ENCODE assay signal across 1 cellular context in genomic region chr5:612498-613424, GRCh38.
TF ChIP-seq lines count a peak whose summit lies in the region.

No MANE protein-coding gene starts in this region.

TF ChIP-seq in HepG2, 621 proteins besides CTCF, POLR2A, EP300 and RAD21 (continued from another document and continues in another):
- TF ChIP-seq ZNF296 (CRISPR knock-in tag; conservative IDR thresholded peaks at IDR 0.05) (0 out of 2 replicates have a peak, but pooled peaks have one; percentile 5), ZBTB2 (CRISPR knock-in tag; IDR thresholded peaks at IDR 0.05; ENCODE audit: low read depth) (no peak), RBAK (CRISPR knock-in tag; IDR thresholded peaks at IDR 0.05) (no peak), CBX2 (IDR thresholded peaks at IDR 0.05; ENCODE audit: low read depth, low read length) (no peak), CBX2 (CRISPR knock-in tag; IDR thresholded peaks at IDR 0.05; ENCODE audit: low read depth) (no peak), MXI1 (IDR thresholded peaks at IDR 0.05; ENCODE audit: borderline replicate concordance, low read depth, low read length) (0 out of 3 replicates have a peak, but pooled peaks have one; percentile 9), ZFP62 (CRISPR knock-in tag; IDR thresholded peaks at IDR 0.05) (no peak), ZNF280D (CRISPR knock-in tag; IDR thresholded peaks at IDR 0.05) (peak; percentile 90; the same call in 1 of the 2 replicates), ZNF777 (CRISPR knock-in tag; IDR thresholded peaks at IDR 0.05) (peak; percentile 36), ZNF225 (CRISPR knock-in tag; IDR thresholded peaks at IDR 0.05) (no peak), GATAD1 (CRISPR knock-in tag; IDR thresholded peaks at IDR 0.05) (no peak), ETV5 (CRISPR knock-in tag; IDR thresholded peaks at IDR 0.05; ENCODE audit: borderline replicate concordance) (0 out of 2 replicates have a peak, but pooled peaks have one; percentile 4), ZNF775 (CRISPR knock-in tag; IDR thresholded peaks at IDR 0.05; ENCODE audit: borderline replicate concordance) (no peak), ZNF784 (CRISPR knock-in tag; IDR thresholded peaks at IDR 0.05; ENCODE audit: borderline replicate concordance) (no peak), ZFX (CRISPR knock-in tag; IDR thresholded peaks at IDR 0.05; ENCODE audit: low read depth) (peak; percentile 29), TBP (CRISPR knock-in tag; IDR thresholded peaks at IDR 0.05) (no peak), PATZ1 (CRISPR knock-in tag; IDR thresholded peaks at IDR 0.05) (no peak), HES4 (CRISPR knock-in tag; IDR thresholded peaks at IDR 0.05; ENCODE audit: borderline replicate concordance) (0 out of 2 replicates have a peak, but pooled peaks have one; percentile 30), PHF8 (CRISPR knock-in tag; IDR thresholded peaks at IDR 0.05) (peak; percentile 12; the same call in 1 of the 2 replicates), MBNL3 (CRISPR knock-in tag; conservative IDR thresholded peaks at IDR 0.05) (no peak)
- TF ChIP-seq, protein P1, sequence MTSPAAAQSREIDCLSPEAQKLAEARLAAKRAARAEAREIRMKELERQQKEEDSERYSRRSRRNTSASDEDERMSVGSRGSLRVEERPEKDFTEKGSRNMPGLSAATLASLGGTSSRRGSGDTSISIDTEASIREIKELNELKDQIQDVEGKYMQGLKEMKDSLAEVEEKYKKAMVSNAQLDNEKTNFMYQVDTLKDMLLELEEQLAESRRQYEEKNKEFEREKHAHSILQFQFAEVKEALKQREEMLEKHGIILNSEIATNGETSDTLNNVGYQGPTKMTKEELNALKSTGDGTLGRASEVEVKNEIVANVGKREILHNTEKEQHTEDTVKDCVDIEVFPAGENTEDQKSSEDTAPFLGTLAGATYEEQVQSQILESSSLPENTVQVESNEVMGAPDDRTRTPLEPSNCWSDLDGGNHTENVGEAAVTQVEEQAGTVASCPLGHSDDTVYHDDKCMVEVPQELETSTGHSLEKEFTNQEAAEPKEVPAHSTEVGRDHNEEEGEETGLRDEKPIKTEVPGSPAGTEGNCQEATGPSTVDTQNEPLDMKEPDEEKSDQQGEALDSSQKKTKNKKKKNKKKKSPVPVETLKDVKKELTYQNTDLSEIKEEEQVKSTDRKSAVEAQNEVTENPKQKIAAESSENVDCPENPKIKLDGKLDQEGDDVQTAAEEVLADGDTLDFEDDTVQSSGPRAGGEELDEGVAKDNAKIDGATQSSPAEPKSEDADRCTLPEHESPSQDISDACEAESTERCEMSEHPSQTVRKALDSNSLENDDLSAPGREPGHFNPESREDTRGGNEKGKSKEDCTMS (CRISPR knock-in tag; conservative IDR thresholded peaks at IDR 0.05) = no peak
- TF ChIP-seq, protein P2, sequence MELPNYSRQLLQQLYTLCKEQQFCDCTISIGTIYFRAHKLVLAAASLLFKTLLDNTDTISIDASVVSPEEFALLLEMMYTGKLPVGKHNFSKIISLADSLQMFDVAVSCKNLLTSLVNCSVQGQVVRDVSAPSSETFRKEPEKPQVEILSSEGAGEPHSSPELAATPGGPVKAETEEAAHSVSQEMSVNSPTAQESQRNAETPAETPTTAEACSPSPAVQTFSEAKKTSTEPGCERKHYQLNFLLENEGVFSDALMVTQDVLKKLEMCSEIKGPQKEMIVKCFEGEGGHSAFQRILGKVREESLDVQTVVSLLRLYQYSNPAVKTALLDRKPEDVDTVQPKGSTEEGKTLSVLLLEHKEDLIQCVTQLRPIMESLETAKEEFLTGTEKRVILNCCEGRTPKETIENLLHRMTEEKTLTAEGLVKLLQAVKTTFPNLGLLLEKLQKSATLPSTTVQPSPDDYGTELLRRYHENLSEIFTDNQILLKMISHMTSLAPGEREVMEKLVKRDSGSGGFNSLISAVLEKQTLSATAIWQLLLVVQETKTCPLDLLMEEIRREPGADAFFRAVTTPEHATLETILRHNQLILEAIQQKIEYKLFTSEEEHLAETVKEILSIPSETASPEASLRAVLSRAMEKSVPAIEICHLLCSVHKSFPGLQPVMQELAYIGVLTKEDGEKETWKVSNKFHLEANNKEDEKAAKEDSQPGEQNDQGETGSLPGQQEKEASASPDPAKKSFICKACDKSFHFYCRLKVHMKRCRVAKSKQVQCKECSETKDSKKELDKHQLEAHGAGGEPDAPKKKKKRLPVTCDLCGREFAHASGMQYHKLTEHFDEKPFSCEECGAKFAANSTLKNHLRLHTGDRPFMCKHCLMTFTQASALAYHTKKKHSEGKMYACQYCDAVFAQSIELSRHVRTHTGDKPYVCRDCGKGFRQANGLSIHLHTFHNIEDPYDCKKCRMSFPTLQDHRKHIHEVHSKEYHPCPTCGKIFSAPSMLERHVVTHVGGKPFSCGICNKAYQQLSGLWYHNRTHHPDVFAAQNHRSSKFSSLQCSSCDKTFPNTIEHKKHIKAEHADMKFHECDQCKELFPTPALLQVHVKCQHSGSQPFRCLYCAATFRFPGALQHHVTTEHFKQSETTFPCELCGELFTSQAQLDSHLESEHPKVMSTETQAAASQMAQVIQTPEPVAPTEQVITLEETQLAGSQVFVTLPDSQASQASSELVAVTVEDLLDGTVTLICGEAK (IDR thresholded peaks at IDR 0.05) = no peak
- TF ChIP-seq, protein P2 (CRISPR knock-in tag; IDR thresholded peaks at IDR 0.05) = 0 out of 2 replicates have a peak, but pooled peaks have one; percentile 19
- TF ChIP-seq, protein P3, sequence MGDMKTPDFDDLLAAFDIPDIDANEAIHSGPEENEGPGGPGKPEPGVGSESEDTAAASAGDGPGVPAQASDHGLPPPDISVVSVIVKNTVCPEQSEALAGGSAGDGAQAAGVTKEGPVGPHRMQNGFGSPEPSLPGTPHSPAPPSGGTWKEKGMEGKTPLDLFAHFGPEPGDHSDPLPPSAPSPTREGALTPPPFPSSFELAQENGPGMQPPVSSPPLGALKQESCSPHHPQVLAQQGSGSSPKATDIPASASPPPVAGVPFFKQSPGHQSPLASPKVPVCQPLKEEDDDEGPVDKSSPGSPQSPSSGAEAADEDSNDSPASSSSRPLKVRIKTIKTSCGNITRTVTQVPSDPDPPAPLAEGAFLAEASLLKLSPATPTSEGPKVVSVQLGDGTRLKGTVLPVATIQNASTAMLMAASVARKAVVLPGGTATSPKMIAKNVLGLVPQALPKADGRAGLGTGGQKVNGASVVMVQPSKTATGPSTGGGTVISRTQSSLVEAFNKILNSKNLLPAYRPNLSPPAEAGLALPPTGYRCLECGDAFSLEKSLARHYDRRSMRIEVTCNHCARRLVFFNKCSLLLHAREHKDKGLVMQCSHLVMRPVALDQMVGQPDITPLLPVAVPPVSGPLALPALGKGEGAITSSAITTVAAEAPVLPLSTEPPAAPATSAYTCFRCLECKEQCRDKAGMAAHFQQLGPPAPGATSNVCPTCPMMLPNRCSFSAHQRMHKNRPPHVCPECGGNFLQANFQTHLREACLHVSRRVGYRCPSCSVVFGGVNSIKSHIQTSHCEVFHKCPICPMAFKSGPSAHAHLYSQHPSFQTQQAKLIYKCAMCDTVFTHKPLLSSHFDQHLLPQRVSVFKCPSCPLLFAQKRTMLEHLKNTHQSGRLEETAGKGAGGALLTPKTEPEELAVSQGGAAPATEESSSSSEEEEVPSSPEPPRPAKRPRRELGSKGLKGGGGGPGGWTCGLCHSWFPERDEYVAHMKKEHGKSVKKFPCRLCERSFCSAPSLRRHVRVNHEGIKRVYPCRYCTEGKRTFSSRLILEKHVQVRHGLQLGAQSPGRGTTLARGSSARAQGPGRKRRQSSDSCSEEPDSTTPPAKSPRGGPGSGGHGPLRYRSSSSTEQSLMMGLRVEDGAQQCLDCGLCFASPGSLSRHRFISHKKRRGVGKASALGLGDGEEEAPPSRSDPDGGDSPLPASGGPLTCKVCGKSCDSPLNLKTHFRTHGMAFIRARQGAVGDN (CRISPR knock-in tag; IDR thresholded peaks at IDR 0.05) = peak; percentile 22; the same call in 1 of the 2 replicates
- TF ChIP-seq, protein P4, sequence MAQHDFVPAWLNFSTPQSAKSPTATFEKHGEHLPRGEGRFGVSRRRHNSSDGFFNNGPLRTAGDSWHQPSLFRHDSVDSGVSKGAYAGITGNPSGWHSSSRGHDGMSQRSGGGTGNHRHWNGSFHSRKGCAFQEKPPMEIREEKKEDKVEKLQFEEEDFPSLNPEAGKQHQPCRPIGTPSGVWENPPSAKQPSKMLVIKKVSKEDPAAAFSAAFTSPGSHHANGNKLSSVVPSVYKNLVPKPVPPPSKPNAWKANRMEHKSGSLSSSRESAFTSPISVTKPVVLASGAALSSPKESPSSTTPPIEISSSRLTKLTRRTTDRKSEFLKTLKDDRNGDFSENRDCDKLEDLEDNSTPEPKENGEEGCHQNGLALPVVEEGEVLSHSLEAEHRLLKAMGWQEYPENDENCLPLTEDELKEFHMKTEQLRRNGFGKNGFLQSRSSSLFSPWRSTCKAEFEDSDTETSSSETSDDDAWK (CRISPR knock-in tag; IDR thresholded peaks at IDR 0.05) = no peak
